Comparison of ENCODE assay signal across 1 cellular context in the genomic region with DNA sequence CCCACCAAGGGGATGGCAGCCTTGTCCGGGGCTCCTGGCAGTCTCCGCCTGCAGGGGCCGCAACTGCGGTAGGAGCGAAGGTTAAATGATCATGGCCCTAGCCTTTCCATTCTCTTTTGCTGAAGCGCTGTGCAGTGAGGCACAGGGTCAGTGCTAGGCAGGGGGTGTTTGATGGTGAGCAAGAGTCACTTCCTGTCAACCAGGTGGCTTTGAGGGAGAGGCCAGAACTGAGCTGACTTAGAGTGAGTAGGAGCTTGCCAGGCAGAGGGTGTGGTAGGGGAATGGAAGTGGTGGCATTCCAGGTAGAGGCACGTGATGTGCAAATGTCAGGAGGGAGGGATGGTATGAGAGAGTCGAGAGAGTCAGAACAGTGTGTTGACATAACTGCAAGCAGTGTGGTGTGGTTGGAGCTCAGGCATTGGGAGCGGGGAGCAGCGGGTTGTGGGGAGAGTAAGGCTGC.
TF ChIP-seq lines count a peak whose summit lies in the region.

No MANE protein-coding gene starts in this region.

TF ChIP-seq in SK-N-SH, 30 proteins besides CTCF, POLR2A, EP300 and RAD21:
- TF ChIP-seq RCOR1 (IDR thresholded peaks at IDR 0.05; ENCODE audit: low read length) (no peak), JUND (IDR thresholded peaks at IDR 0.05) (no peak), POLR2AphosphoS5 (IDR thresholded peaks at IDR 0.05; ENCODE audit: low read depth, low read length) (no peak), RFX5 (IDR thresholded peaks at IDR 0.05; ENCODE audit: low read length) (no peak), RXRA (IDR thresholded peaks at IDR 0.05; ENCODE audit: borderline replicate concordance, low read depth) (no peak), GATA2 (CRISPR knock-in tag; IDR thresholded peaks at IDR 0.05) (no peak), ELF1 (IDR thresholded peaks at IDR 0.05) (no peak), SMC3 (IDR thresholded peaks at IDR 0.05; ENCODE audit: low read depth, low read length) (no peak)
- TF ChIP-seq, protein P1, sequence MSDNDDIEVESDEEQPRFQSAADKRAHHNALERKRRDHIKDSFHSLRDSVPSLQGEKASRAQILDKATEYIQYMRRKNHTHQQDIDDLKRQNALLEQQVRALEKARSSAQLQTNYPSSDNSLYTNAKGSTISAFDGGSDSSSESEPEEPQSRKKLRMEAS (IDR thresholded peaks at IDR 0.05; ENCODE audit: low read depth) = no peak
- TF ChIP-seq, protein P2, sequence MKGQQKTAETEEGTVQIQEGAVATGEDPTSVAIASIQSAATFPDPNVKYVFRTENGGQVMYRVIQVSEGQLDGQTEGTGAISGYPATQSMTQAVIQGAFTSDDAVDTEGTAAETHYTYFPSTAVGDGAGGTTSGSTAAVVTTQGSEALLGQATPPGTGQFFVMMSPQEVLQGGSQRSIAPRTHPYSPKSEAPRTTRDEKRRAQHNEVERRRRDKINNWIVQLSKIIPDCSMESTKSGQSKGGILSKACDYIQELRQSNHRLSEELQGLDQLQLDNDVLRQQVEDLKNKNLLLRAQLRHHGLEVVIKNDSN (IDR thresholded peaks at IDR 0.05; ENCODE audit: borderline replicate concordance, low read depth) = no peak
- TF ChIP-seq, protein P3, sequence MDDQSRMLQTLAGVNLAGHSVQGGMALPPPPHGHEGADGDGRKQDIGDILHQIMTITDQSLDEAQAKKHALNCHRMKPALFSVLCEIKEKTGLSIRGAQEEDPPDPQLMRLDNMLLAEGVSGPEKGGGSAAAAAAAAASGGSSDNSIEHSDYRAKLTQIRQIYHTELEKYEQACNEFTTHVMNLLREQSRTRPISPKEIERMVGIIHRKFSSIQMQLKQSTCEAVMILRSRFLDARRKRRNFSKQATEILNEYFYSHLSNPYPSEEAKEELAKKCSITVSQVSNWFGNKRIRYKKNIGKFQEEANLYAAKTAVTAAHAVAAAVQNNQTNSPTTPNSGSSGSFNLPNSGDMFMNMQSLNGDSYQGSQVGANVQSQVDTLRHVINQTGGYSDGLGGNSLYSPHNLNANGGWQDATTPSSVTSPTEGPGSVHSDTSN (IDR thresholded peaks at IDR 0.05) = no peak
